8 cellular contexts compared by ENCODE assay signal in genomic region chr2:179274749-179275148, GRCh38. TPM values are rescaled to one million over a fixed set of nuclear protein-coding genes. Genes with fewer than 3 reads are reported as not detected.
A peak's percentile ranks its signal among the peaks of the same experiment; 100 is the strongest.
DNase-seq lines count a peak whose midpoint lies in the region; ATAC-seq and TF ChIP-seq lines count a peak whose summit lies in the region.

No MANE protein-coding gene starts in this region.

- ATAC-seq in GM18505 (IDR thresholded peaks at IDR 0.05; ENCODE audit: unreplicated experiment) (peak; percentile 97), GM21515 (IDR thresholded peaks at IDR 0.05; ENCODE audit: unreplicated experiment) (peak; percentile 96), HG03442 (IDR thresholded peaks at IDR 0.05; ENCODE audit: unreplicated experiment) (peak; percentile 95)
- no peak for ATAC-seq in activated CD4-positive, alpha-beta T cell treated with anti-CD3 and anti-CD28 coated beads for 36 hours

- H3K4me1 Mint-ChIP-seq in activated CD4-positive, alpha-beta T cell treated with anti-CD3 and anti-CD28 coated beads for 36 hours = no peaks in the 10 kb centered on the region

- TF ChIP-seq POLR2A in GM18505 (IDR thresholded peaks at IDR 0.05; ENCODE audit: borderline replicate concordance, extremely low read depth, insufficient read depth, insufficient read length) = no peak
- TF ChIP-seq POLR2A in esophagus muscularis mucosa (IDR thresholded peaks at IDR 0.05; ENCODE audit: low read depth) = no peak

- 52% methylated on average over 2 of the region's 2 CpGs for WGBS in esophagus muscularis mucosa

- CTCF ChIA-PET in activated CD4-positive, alpha-beta T cell treated with anti-CD3 and anti-CD28 coated beads for 36 hours (lab: Charles Lee) = no interaction called here

- peaks cover 9 to 47% (median 35%) of the 10 kb centered on the region in 4 donors for H3K4me1 ChIP-seq in esophagus muscularis mucosa

- no peak overlapping the region for H3K4me3 Mint-ChIP-seq in activated CD4-positive, alpha-beta T cell treated with anti-CD3 and anti-CD28 coated beads for 36 hours

- no peaks in the 10 kb centered on the region for H3K36me3 Mint-ChIP-seq in activated CD4-positive, alpha-beta T cell treated with anti-CD3 and anti-CD28 coated beads for 36 hours (ENCODE audit: low read depth)

- H3K27ac ChIP-seq in esophagus muscularis mucosa (replicated peaks in 1 of 4) = peak overlapping the region; percentile 3 to 42 (median 40)

- no peaks in the 10 kb centered on the region for H3K9me3 Mint-ChIP-seq in activated CD4-positive, alpha-beta T cell treated with anti-CD3 and anti-CD28 coated beads for 36 hours (ENCODE audit: low read depth)

- POLR2A ChIA-PET in activated CD4-positive, alpha-beta T cell treated with anti-CD3 and anti-CD28 coated beads for 36 hours (lab: Charles Lee) = no interaction called here

- H3K27ac Mint-ChIP-seq in activated CD4-positive, alpha-beta T cell treated with anti-CD3 and anti-CD28 coated beads for 36 hours = no peak overlapping the region

- H3K9me3 ChIP-seq in esophagus muscularis mucosa = no peaks in the 10 kb centered on the region

- TF ChIP-seq CTCF in esophagus muscularis mucosa (IDR thresholded peaks at IDR 0.05) = no peak
- TF ChIP-seq CTCF in GM13977 (IDR thresholded peaks at IDR 0.05; ENCODE audit: extremely low read depth, insufficient read depth, missing control alignments) = no peak
- no peak for TF ChIP-seq CTCF in foreskin fibroblast (IDR thresholded peaks at IDR 0.05; ENCODE audit: low read depth, low read length)

- no peaks in the 10 kb centered on the region for H3K27me3 ChIP-seq in esophagus muscularis mucosa

- intact Hi-C loops in esophagus muscularis mucosa (cut with DNase I) = loop anchor here (5.0 kb wide), 1 partner anchor 63 kb away; no protein-coding TSS in a partner anchor
- intact Hi-C loops in activated CD4-positive, alpha-beta T cell treated with anti-CD3 and anti-CD28 coated beads for 36 hours (cut with DNase I, micrococcal nuclease) = no loop called here

- peaks cover 4% of the 10 kb centered on the region for H3K27me3 Mint-ChIP-seq in activated CD4-positive, alpha-beta T cell treated with anti-CD3 and anti-CD28 coated beads for 36 hours

- DNase-seq in esophagus muscularis mucosa (ENCODE audit: extremely low spot score) (no peak), GM13977 (ENCODE audit: low spot score) (no peak), foreskin fibroblast (no peak), GM19240 (ENCODE audit: insufficient read length, low spot score) (no peak)
- no peak for DNase-seq in activated CD4-positive, alpha-beta T cell treated with anti-CD3 and anti-CD28 coated beads for 36 hours

- H3K4me3 ChIP-seq in esophagus muscularis mucosa = no peak overlapping the region
- H3K4me3 ChIP-seq in foreskin fibroblast (ENCODE audit: low read depth in 1 of 2, low read length in 2 of 2) = no peak overlapping the region

- no peak for TF ChIP-seq EP300 in esophagus muscularis mucosa (IDR thresholded peaks at IDR 0.05)

- in situ Hi-C loops in GM13977 (cut with MboI; ENCODE audit: low pct_unique_long_range_greater_than_20kb, low sequenced_read_pairs, unreplicated experiment) = no loop called here

- no peaks in the 10 kb centered on the region for H3K36me3 ChIP-seq in esophagus muscularis mucosa

RNA-seq across cellular contexts. Expression of gene SESTD1, which starts 10.1 kb away (rescaled TPM):
- total RNA-seq in esophagus muscularis mucosa = 10 to 100 TPM; 48.9 to 57.3 (median 53.3) TPM
- 1 to 10 TPM; 9.4 to 9.6 TPM for total RNA-seq in activated CD4-positive, alpha-beta T cell treated with anti-CD3 and anti-CD28 coated beads for 36 hours

Comparison
In these comparisons a context has a peak if more than half of its experiments do, and no peak if none do; other contexts are left out.
1. RNA of gene SESTD1, which starts 10.1 kb away (total RNA-seq): 48.9 to 57.3 TPM in esophagus muscularis mucosa; 9.4 to 9.6 TPM in activated CD4-positive, alpha-beta T cell treated with anti-CD3 and anti-CD28 coated beads for 36 hours; every median in the first group is over 4 times any median in the second.